In the genomic region with DNA sequence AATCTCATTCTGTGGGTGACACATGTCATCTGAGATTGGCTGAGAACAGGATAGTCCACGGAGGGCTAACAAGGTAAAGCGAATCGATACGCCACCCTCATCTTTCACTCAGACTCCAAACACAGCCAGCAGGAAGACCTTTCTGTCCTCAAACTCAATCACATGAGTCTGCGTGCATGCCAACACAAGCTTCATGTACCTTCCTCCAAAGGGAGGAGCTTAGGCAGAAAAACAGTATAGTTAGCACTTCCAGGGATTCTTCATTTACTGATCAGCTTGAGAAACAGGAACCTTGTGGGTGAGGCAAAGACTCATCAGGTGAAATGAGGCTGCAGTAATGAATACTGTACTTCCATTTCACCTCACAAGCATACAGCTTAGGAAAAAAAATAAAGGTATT, we compare ENCODE assay signal across 21 cellular contexts.
A peak's percentile ranks its signal among the peaks of the same experiment; 100 is the strongest.
DNase-seq lines count a peak whose midpoint lies in the region; FAIRE-seq and TF ChIP-seq lines count a peak whose summit lies in the region.
"Had no signal": no experiment of that assay in that cellular context is flagged by ENCODE, and none has a peak within 500 bp of the region (broad histone marks: within the 10 kb centered on the region; RNA-seq: fewer than 3 reads in every experiment).

No MANE protein-coding gene starts in this region.

- H3K9me1 ChIP-seq in keratinocyte (ENCODE audit: control insufficient read depth, extremely low read depth, insufficient read depth, low read length): no peaks in the 10 kb centered on the region

- TF ChIP-seq CTCF in epithelial cell of esophagus (IDR thresholded peaks at IDR 0.05; ENCODE audit: insufficient read depth, low read depth, low read length, missing control alignments): no peak
- TF ChIP-seq CTCF in keratinocyte (optimal IDR thresholded peaks at IDR 0.05 in 1 of 3, IDR thresholded peaks at IDR 0.05 in 1 of 3, conservative IDR thresholded peaks at IDR 0.05 in 1 of 3; ENCODE audit: extremely low read depth in 1 of 3, insufficient read depth in 2 of 3, low read length in 3 of 3): no peak
- TF ChIP-seq CTCF in smooth muscle cell (IDR thresholded peaks at IDR 0.05; ENCODE audit: borderline replicate concordance, insufficient read depth, poor library complexity, severe bottlenecking): no peak
- no peak for TF ChIP-seq CTCF in tibial artery (IDR thresholded peaks at IDR 0.05)
- TF ChIP-seq CTCF in GM13976 (IDR thresholded peaks at IDR 0.05; ENCODE audit: borderline replicate concordance, control extremely low read depth, extremely low read depth, insufficient read depth, missing control alignments): no peak

- no peaks in the 10 kb centered on the region for H3K79me2 ChIP-seq in keratinocyte (ENCODE audit: control insufficient read depth, insufficient read depth, low read length)
- H3K79me2 ChIP-seq in smooth muscle cell (ENCODE audit: low read depth): no peaks in the 10 kb centered on the region

- peaks cover 3% of the 10 kb centered on the region for H3F3A ChIP-seq in smooth muscle cell (ENCODE audit: low read depth)

- H3K9me3 ChIP-seq in keratinocyte (ENCODE audit: control insufficient read depth, low read depth, low read length): no peaks in the 10 kb centered on the region
- H3K9me3 ChIP-seq in smooth muscle cell (replicated peaks; ENCODE audit: low read depth): no peaks in the 10 kb centered on the region
- H3K9me3 ChIP-seq in tibial artery: no peaks in the 10 kb centered on the region
- H3K9me3 ChIP-seq: Caco-2 had no signal

- H3K4me2 ChIP-seq in keratinocyte (ENCODE audit: control insufficient read depth, extremely low read depth, insufficient read depth, low read depth, low read length) (peak overlapping the region; percentile 42), smooth muscle cell (no peak overlapping the region)
- H3K4me2 ChIP-seq: GM23338 had no signal

- H2AFZ ChIP-seq in keratinocyte (ENCODE audit: control insufficient read depth, low read length) (peak overlapping the region; percentile 91), smooth muscle cell (ENCODE audit: low read depth) (no peak overlapping the region)
- H2AFZ ChIP-seq: GM23338 had no signal

- H3K9ac ChIP-seq in keratinocyte (ENCODE audit: control insufficient read depth, extremely low read depth, insufficient read depth, low read length): peak overlapping the region; percentile 8
- H3K9ac ChIP-seq in smooth muscle cell (ENCODE audit: low read depth): no peak overlapping the region

- H3K4me1 ChIP-seq in keratinocyte (ENCODE audit: control insufficient read depth, extremely low read depth, insufficient read depth, low read length): peaks cover 5% of the 10 kb centered on the region
- peaks cover 5% of the 10 kb centered on the region for H3K4me1 ChIP-seq in smooth muscle cell (ENCODE audit: low read depth)
- H3K4me1 ChIP-seq in tibial artery: no peaks in the 10 kb centered on the region
- H3K4me1 ChIP-seq: Caco-2 had no signal

- 74% methylated on average over 5 of the region's 5 CpGs for WGBS in smooth muscle cell (ENCODE audit: low lambda C conversion rate)

- no peaks in the 10 kb centered on the region for H4K20me1 ChIP-seq in keratinocyte (ENCODE audit: control insufficient read depth, extremely low read depth, insufficient read depth, low read length)
- no peaks in the 10 kb centered on the region for H4K20me1 ChIP-seq in smooth muscle cell (ENCODE audit: low read depth)

- intact Hi-C loops in tibial artery (cut with DNase I; ENCODE audit: low total_unique reads): no loop called here

- DNase-seq in caudate nucleus (lab: John Stamatoyannopoulos, UW) (no peak), epithelial cell of esophagus (ENCODE audit: low read depth) (peak; percentile 19), keratinocyte (ENCODE audit: low read depth, low spot score) (peak; percentile 23), smooth muscle cell (lab: John Stamatoyannopoulos, UW; ENCODE audit: unreplicated experiment) (no peak), tibial artery (no peak), GM13976 (ENCODE audit: low spot score) (no peak), NCI-H2227 (lab: John Stamatoyannopoulos, UW; ENCODE audit: unreplicated experiment) (no peak)
- DNase-seq: AML-193; Caco-2; CD4-positive, alpha-beta T cell; H7; HFFc6; IMR-90 had no signal

- dilution Hi-C loops in keratinocyte (cut with MboI; ENCODE audit: extremely low pct_ligation_motif_present, low sequenced_read_pairs): no loop called here

- H3K4me3 ChIP-seq in epithelial cell of esophagus (ENCODE audit: low read length) (no peak overlapping the region), keratinocyte (ENCODE audit: control insufficient read depth in 2 of 3, extremely low read depth in 1 of 3, insufficient read depth in 2 of 3, low read depth in 1 of 3, low read length in 3 of 3) (peak overlapping the region in 1 of 3 experiments; percentile 9), smooth muscle cell (no peak overlapping the region), tibial artery (no peak overlapping the region)
- H3K4me3 ChIP-seq: GM23338 had no signal

- FAIRE-seq in keratinocyte (lab: Jason Lieb, UNC): peak; percentile 92
- FAIRE-seq: A204.1, D721Med, G401.6, GM12891, GM18507, HTR-8/SVneo had no signal

- H3K36me3 ChIP-seq in keratinocyte (ENCODE audit: control insufficient read depth in 2 of 2, extremely low read depth in 1 of 2, insufficient read depth in 2 of 2, low read length in 2 of 2) (no peaks in the 10 kb centered on the region), smooth muscle cell (ENCODE audit: low read depth) (no peaks in the 10 kb centered on the region), tibial artery (no peaks in the 10 kb centered on the region)

- H3K27ac ChIP-seq in caudate nucleus (ENCODE audit: low read depth, low read length): peak overlapping the region; percentile 18
- H3K27ac ChIP-seq in keratinocyte (ENCODE audit: control insufficient read depth, insufficient read depth, low read length): no peak overlapping the region
- peak overlapping the region; percentile 64 for H3K27ac ChIP-seq in smooth muscle cell (ENCODE audit: low read depth)
- no peak overlapping the region for H3K27ac ChIP-seq in tibial artery
- H3K27ac ChIP-seq: C4-2B had no signal

- in situ Hi-C loops in GM13976 (cut with MboI; ENCODE audit: low sequenced_read_pairs, unreplicated experiment): no loop called here

- no peaks in the 10 kb centered on the region for H3K27me3 ChIP-seq in keratinocyte (ENCODE audit: control insufficient read depth, extremely low read depth, insufficient read depth, low read length)
- no peaks in the 10 kb centered on the region for H3K27me3 ChIP-seq in smooth muscle cell (ENCODE audit: low read depth)
- H3K27me3 ChIP-seq in tibial artery: no peaks in the 10 kb centered on the region

Comparison
In these comparisons a context has a peak if more than half of its experiments do, and no peak if none do; other contexts are left out.
1. DNase-seq: peak in epithelial cell of esophagus (single experiment) and keratinocyte (single experiment); none in caudate nucleus (0 of 61), smooth muscle cell (single experiment), tibial artery (0 of 2), GM13976 (single experiment) and NCI-H2227 (single experiment).
2. H3K27ac ChIP-seq: peak in caudate nucleus (single experiment) and smooth muscle cell (single experiment); none in keratinocyte (single experiment) and tibial artery (0 of 2).